14 cellular contexts compared by ENCODE assay signal in the genomic region with DNA sequence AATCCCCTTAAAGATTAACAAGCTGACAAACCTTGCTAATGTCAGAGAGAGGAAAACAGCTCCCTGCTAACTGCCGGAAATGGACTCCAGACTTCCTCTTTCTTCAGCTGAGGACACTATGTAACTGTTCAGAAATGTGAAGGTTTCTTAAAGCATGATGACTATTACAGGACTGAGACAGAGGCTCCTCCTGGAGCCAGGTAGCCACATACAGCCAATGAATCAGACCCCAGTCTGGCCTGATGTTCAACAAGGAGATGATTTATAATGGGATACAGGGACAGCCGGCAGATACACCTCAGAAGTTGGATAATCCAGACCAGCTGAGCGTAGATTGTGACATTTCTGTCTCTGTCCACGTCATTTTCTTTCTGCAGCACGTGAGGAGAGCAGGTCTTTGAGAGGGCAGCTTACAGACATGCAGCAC.
DNase-seq lines count a peak whose midpoint lies in the region; ATAC-seq, FAIRE-seq and TF ChIP-seq lines count a peak whose summit lies in the region.
"Had no signal": no experiment of that assay in that cellular context is flagged by ENCODE, and none has a peak within 500 bp of the region (broad histone marks: within the 10 kb centered on the region; RNA-seq: fewer than 3 reads in every experiment).

No MANE protein-coding gene starts in this region.

- no peaks in the 10 kb centered on the region for H3K36me3 ChIP-seq in OCI-LY7 (ENCODE audit: insufficient read depth, low read length)
- H3K36me3 ChIP-seq: MG63 had no signal

- POLR2A ChIA-PET in OCI-LY7 (lab: Charles Lee) = no interaction called here

- TF ChIP-seq CTCF in OCI-LY7 (conservative IDR thresholded peaks at IDR 0.05; ENCODE audit: low read length) = no peak
- TF ChIP-seq CTCF in epithelial cell of esophagus (IDR thresholded peaks at IDR 0.05; ENCODE audit: insufficient read depth, low read depth, low read length, missing control alignments) = no peak

- intact Hi-C loops in OCI-LY7 (cut with micrococcal nuclease; ENCODE audit: unreplicated experiment) = no loop called here

- CTCF ChIA-PET in OCI-LY7 (lab: Charles Lee; ENCODE audit: unreplicated experiment) = no interaction called here

- DNase-seq in H54 (ENCODE audit: insufficient read length, low spot score) (no peak), OCI-LY7 (ENCODE audit: low spot score) (peak; percentile 4), epithelial cell of esophagus (ENCODE audit: low read depth) (peak; percentile 37), renal cortical epithelial cell (ENCODE audit: low read depth) (peak; percentile 41), substantia nigra (lab: John Stamatoyannopoulos, UW) (no peak), NCI-H2029 treated with DMSO at 0.1 percent for 48 hours (lab: John Stamatoyannopoulos, UW) (no peak)
- DNase-seq: CD8-positive, alpha-beta T cell; MG63; NCI-H345; retina; stimulated activated naive CD8-positive, alpha-beta T cell treated with anti-CD3 and anti-CD28 coated beads, Interleukin-15, amount 100 ng/mL, for 72 hours had no signal

- ATAC-seq in GM21737 (IDR thresholded peaks at IDR 0.05; ENCODE audit: unreplicated experiment) = no peak
- ATAC-seq: CD8-positive, alpha-beta T cell; stimulated activated naive CD8-positive, alpha-beta T cell treated with anti-CD3 and anti-CD28 coated beads, Interleukin-15, amount 100 ng/mL, for 72 hours had no signal

- no peaks in the 10 kb centered on the region for H3K4me1 ChIP-seq in OCI-LY7 (ENCODE audit: insufficient read depth, low read length, poor library complexity, severe bottlenecking)

- H3K79me2 ChIP-seq in OCI-LY7 (ENCODE audit: insufficient read depth, low read depth, low read length) = no peaks in the 10 kb centered on the region

- H3K27ac ChIP-seq in OCI-LY7 (ENCODE audit: low read depth, low read length, poor library complexity, severe bottlenecking) (no peak overlapping the region), substantia nigra (ENCODE audit: low read depth, low read length, poor library complexity, severe bottlenecking) (no peak overlapping the region)
- H3K27ac ChIP-seq: RWPE1 had no signal

- TF ChIP-seq POLR2A in H54 (IDR thresholded peaks at IDR 0.05; ENCODE audit: low read depth, low read length) = no peak

- H2AFZ ChIP-seq in OCI-LY7 (ENCODE audit: low read length) = no peak overlapping the region

- no peaks in the 10 kb centered on the region for H3K9me2 ChIP-seq in OCI-LY7 (ENCODE audit: insufficient read depth, low read length)

- no TSS peak for BruUV-seq in OCI-LY7 (replicated peaks; lab: Mats Ljungman, UMichigan)

- H4K20me1 ChIP-seq in OCI-LY7 (ENCODE audit: insufficient read depth, low read length) = no peaks in the 10 kb centered on the region

- no peak overlapping the region for H3K4me3 ChIP-seq in OCI-LY7 (ENCODE audit: low read depth, low read length, poor library complexity, severe bottlenecking)
- H3K4me3 ChIP-seq in epithelial cell of esophagus (ENCODE audit: low read length) = no peak overlapping the region
- H3K4me3 ChIP-seq: MG63 had no signal

- H3K9me3 ChIP-seq in OCI-LY7 (ENCODE audit: low read length) = no peaks in the 10 kb centered on the region
- H3K9me3 ChIP-seq: MG63 had no signal

- FAIRE-seq in H54 (lab: Jason Lieb, UNC) = peak; percentile 78
- FAIRE-seq: TTC549 had no signal

- H3K4me2 ChIP-seq in OCI-LY7 (ENCODE audit: low read length) = no peak overlapping the region

Comparison
In these comparisons a context has a peak if more than half of its experiments do, and no peak if none do; other contexts are left out.
1. DNase-seq: peak in OCI-LY7 (single experiment), epithelial cell of esophagus (single experiment) and renal cortical epithelial cell (single experiment); none in H54 (single experiment), substantia nigra (0 of 49) and NCI-H2029 treated with DMSO at 0.1 percent for 48 hours (single experiment).